ENCODE assay signal across 8 cellular contexts in genomic region chr10:60816624-60817023, GRCh38. TPM values are rescaled to one million over a fixed set of nuclear protein-coding genes. Genes with fewer than 3 reads are reported as not detected.
DNase-seq lines count a peak whose midpoint lies in the region; ATAC-seq, FAIRE-seq and TF ChIP-seq lines count a peak whose summit lies in the region.

No MANE protein-coding gene starts in this region.

- H3K9me3 Mint-ChIP-seq in CD4-positive, CD25-positive, alpha-beta regulatory T cell = peaks cover 0 to 1% (median 0%) of the 10 kb centered on the region in 7 donors

- no peaks in the 10 kb centered on the region for H3K9me3 ChIP-seq in CD4-positive, CD25-positive, alpha-beta regulatory T cell (ENCODE audit: control insufficient read depth in 2 of 2, low read length in 2 of 2)

- ATAC-seq in CD4-positive, CD25-positive, alpha-beta regulatory T cell (ENCODE audit: low read depth in 2 of 2) = peak; percentile 68 to 70
- ATAC-seq in GM18505 (IDR thresholded peaks at IDR 0.05; ENCODE audit: unreplicated experiment) (peak; percentile 92), HG02852 (IDR thresholded peaks at IDR 0.05; ENCODE audit: unreplicated experiment) (peak; percentile 85)

- H3K36me3 Mint-ChIP-seq in CD4-positive, CD25-positive, alpha-beta regulatory T cell = no peaks in the 10 kb centered on the region

- H3K4me1 ChIP-seq in CD4-positive, CD25-positive, alpha-beta regulatory T cell (ENCODE audit: control insufficient read depth, insufficient read depth, low read length, poor library complexity, severe bottlenecking) = peaks cover 5% of the 10 kb centered on the region

- TF ChIP-seq POLR2A in GM18505 (IDR thresholded peaks at IDR 0.05; ENCODE audit: borderline replicate concordance, extremely low read depth, insufficient read depth, insufficient read length) (no peak), erythroblast (IDR thresholded peaks at IDR 0.05; ENCODE audit: low read length) (no peak)

- H3K27ac ChIP-seq in CD4-positive, CD25-positive, alpha-beta regulatory T cell (ENCODE audit: insufficient read depth, low read length, poor library complexity, severe bottlenecking) = no peak overlapping the region

- H3K4me1 Mint-ChIP-seq in CD4-positive, CD25-positive, alpha-beta regulatory T cell = peaks cover 3 to 13% (median 4%) of the 10 kb centered on the region in 4 donors

- peak overlapping the region; percentile 21 for H3K4me3 ChIP-seq in CD4-positive, CD25-positive, alpha-beta regulatory T cell (ENCODE audit: low read depth, low read length)

- H3K4me3 Mint-ChIP-seq in CD4-positive, CD25-positive, alpha-beta regulatory T cell = no peak overlapping the region

- FAIRE-seq in TTC549 (lab: Jason Lieb, UNC) = peak; percentile 88

- H3K27ac Mint-ChIP-seq in CD4-positive, CD25-positive, alpha-beta regulatory T cell = no peak overlapping the region

- H3K27me3 Mint-ChIP-seq in CD4-positive, CD25-positive, alpha-beta regulatory T cell = peaks cover 9% of the 10 kb centered on the region

- DNase-seq in CD4-positive, CD25-positive, alpha-beta regulatory T cell = peak; percentile 10 to 73 (median 53)
- DNase-seq in NCI-H1694 treated with DMSO at 0.1 percent for 48 hours (lab: John Stamatoyannopoulos, UW) = peak; percentile 74
- DNase-seq in erythroblast (lab: John Stamatoyannopoulos, UW) = peak; percentile 73 to 81
- peak; percentile 66 for DNase-seq in mucosa of gallbladder (ENCODE audit: low spot score)
- no peak for DNase-seq in OCI-M2 (lab: John Stamatoyannopoulos, UW; ENCODE audit: unreplicated experiment)

- no peaks in the 10 kb centered on the region for H3K36me3 ChIP-seq in CD4-positive, CD25-positive, alpha-beta regulatory T cell (ENCODE audit: control insufficient read depth, insufficient read depth, low read length)

- no peaks in the 10 kb centered on the region for H3K27me3 ChIP-seq in CD4-positive, CD25-positive, alpha-beta regulatory T cell (ENCODE audit: control insufficient read depth, insufficient read depth, low read length)

RNA-seq across cellular contexts. Expression of gene CDK1, which starts 38.3 kb away (rescaled TPM):
- total RNA-seq in CD4-positive, CD25-positive, alpha-beta regulatory T cell = 2.1 TPM
- polyA plus RNA-seq in CD4-positive, CD25-positive, alpha-beta regulatory T cell = 1 to 10 TPM; 2.2 to 7.8 (median 5.3) TPM
- total RNA-seq in mucosa of gallbladder = 3.9 TPM
